ENCODE assay signal across 32 cellular contexts in the genomic region with DNA sequence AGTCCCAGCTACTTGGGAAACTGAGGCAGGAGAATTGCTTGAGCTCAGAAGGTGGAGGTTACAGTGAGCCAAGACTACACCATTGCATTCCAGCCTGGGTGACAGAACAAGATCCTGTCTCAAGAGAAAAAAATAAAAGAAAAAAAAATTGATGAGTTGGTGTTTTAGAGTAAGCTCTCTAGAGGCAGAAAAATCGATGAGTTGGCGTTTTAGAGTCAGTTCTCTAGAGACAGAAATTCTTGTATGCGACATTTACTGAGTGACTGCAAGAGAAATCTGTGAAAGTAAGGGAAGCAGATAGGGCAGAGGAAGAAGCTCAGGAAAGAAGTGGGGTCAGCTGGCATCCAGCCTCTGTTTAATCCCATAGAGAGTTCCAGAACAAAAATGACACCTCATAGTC.
"Had no signal": no experiment of that assay in that cellular context is flagged by ENCODE, and none has a peak within 500 bp of the region (broad histone marks: within the 10 kb centered on the region; RNA-seq: fewer than 3 reads in every experiment).

No MANE protein-coding gene starts in this region.

- H3K4me3 ChIP-seq: ascending aorta, cardiac muscle cell had no signal

- H3K4me1 ChIP-seq: ascending aorta had no signal

- DNase-seq: activated B cell treated with CpG ODN at 0.5 μM for 24 hours; activated CD4-positive, alpha-beta memory T cell treated with anti-CD3 and anti-CD28 coated beads, Interleukin-2, amount 10 ng/mL, durations not matched to agents 7 days and 5 days; activated CD4-positive, alpha-beta T cell treated with anti-CD3 and anti-CD28 coated beads for 1 hour; activated CD4-positive, alpha-beta T cell treated with anti-CD3 and anti-CD28 coated beads for 36 hours; activated CD4-positive, alpha-beta T cell treated with anti-CD3 and anti-CD28 coated beads for 48 hours; activated CD4-positive, alpha-beta T cell treated with anti-CD3 and anti-CD28 coated beads, Interleukin-2, amount 10 ng/mL, durations not matched to agents 7 days and 5 days; activated CD4-positive, alpha-beta T cell treated with anti-CD3 and anti-CD28 coated beads, Interleukin-2, amount 50 U/mL, for 48 hours; activated CD8-positive, alpha-beta memory T cell treated with anti-CD3 and anti-CD28 coated beads for 24 hours; activated CD8-positive, alpha-beta memory T cell treated with anti-CD3 and anti-CD28 coated beads, Interleukin-2, amount 10 ng/mL, durations not matched to agents 7 days and 5 days; activated CD8-positive, alpha-beta memory T cell treated with anti-CD3 and anti-CD28 coated beads, Interleukin-2, amount 50 U/mL, for 48 hours; activated CD8-positive, alpha-beta T cell treated with anti-CD3 and anti-CD28 coated beads, Interleukin-2, amount 10 ng/mL, durations not matched to agents 7 days and 5 days; activated effector memory CD4-positive, alpha-beta T cell treated with Interleukin-2 at 50 U/mL for 16 hours; activated gamma-delta T cell; activated naive CD4-positive, alpha-beta T cell treated with anti-CD3 and anti-CD28 coated beads, Interleukin-2, amount 10 ng/mL, durations not matched to agents 7 days and 5 days; activated naive CD4-positive, alpha-beta T cell treated with Interleukin-2 at 50 U/mL for 16 hours; activated naive CD8-positive, alpha-beta T cell treated with anti-CD3 and anti-CD28 coated beads, Interleukin-2, amount 10 ng/mL, durations not matched to agents 7 days and 5 days; activated naive CD8-positive, alpha-beta T cell treated with anti-CD3 and anti-CD28 coated beads, Interleukin-2, amount 50 U/mL, for 24 hours; activated T-cell treated with anti-CD3 and anti-CD28 coated beads, Interleukin-2, amount 50 U/mL, for 24 hours; activated T-cell treated with anti-CD3 and anti-CD28 coated beads, Interleukin-2, amount 50 U/mL, for 48 hours; amygdala; anterior cingulate cortex; caudate nucleus; cerebellar nuclear complex; T-helper 1 cell; T-helper 2 cell; T-helper 9 cell had no signal

- ATAC-seq: activated CD4-positive, alpha-beta T cell treated with anti-CD3 and anti-CD28 coated beads for 36 hours; activated CD4-positive, CD25-positive, alpha-beta regulatory T cell treated with anti-CD3 and anti-CD28 coated beads, Interleukin-2, amount 50 U/mL, for 24 hours; activated CD8-positive, alpha-beta memory T cell treated with anti-CD3 and anti-CD28 coated beads, Interleukin-2, amount 10 ng/mL, durations not matched to agents 7 days and 5 days; activated CD8-positive, alpha-beta T cell treated with anti-CD3 and anti-CD28 coated beads, Interleukin-2, amount 10 ng/mL, durations not matched to agents 7 days and 5 days; activated naive CD8-positive, alpha-beta T cell treated with anti-CD3 and anti-CD28 coated beads, Interleukin-2, amount 50 U/mL, for 24 hours had no signal

- FAIRE-seq: bronchial epithelial cell, TTC549 had no signal

- H3K27ac ChIP-seq: ascending aorta, cardiac muscle cell, VCaP had no signal

- H3K27me3 ChIP-seq: ascending aorta, cardiac muscle cell had no signal

- H3K9me3 ChIP-seq: ascending aorta had no signal

- H3K36me3 ChIP-seq: ascending aorta, cardiac muscle cell had no signal
